Comparison of ENCODE assay signal across 1 cellular context in genomic region chr19:41439441-41440222, GRCh38.
TF ChIP-seq lines count a peak whose summit lies in the region.

TSS of gene DMAC2 (minus strand) at chr19:41439912. CDS start at chr19:41439899, 13 bp downstream.

TF ChIP-seq in HepG2, 621 proteins besides CTCF, POLR2A, EP300 and RAD21 (continued from another document and continues in another):
- no peak; the same call in none of the 2 replicates for TF ChIP-seq ZHX2 (IDR thresholded peaks at IDR 0.05; ENCODE audit: low read depth)
- TF ChIP-seq ZHX2 (CRISPR knock-in tag; IDR thresholded peaks at IDR 0.05; ENCODE audit: borderline replicate concordance), result no peak
- no peak for TF ChIP-seq TCF12 (IDR thresholded peaks at IDR 0.05)
- TF ChIP-seq TCF12 (CRISPR knock-in tag; IDR thresholded peaks at IDR 0.05), result no peak
- peak; percentile 72; the same call in 1 of the 2 replicates for TF ChIP-seq REPIN1 (CRISPR knock-in tag; IDR thresholded peaks at IDR 0.05; ENCODE audit: borderline replicate concordance, low read depth)
- no peak for TF ChIP-seq BRD4 (CRISPR knock-in tag; IDR thresholded peaks at IDR 0.05)
- TF ChIP-seq THAP11 (CRISPR knock-in tag; IDR thresholded peaks at IDR 0.05), result peak; percentile 88
- peak; percentile 45; the same call in 1 of the 2 replicates for TF ChIP-seq THYN1 (CRISPR knock-in tag; IDR thresholded peaks at IDR 0.05; ENCODE audit: borderline replicate concordance, low read depth)
- TF ChIP-seq ZNF878 (CRISPR knock-in tag; IDR thresholded peaks at IDR 0.05), result no peak
- TF ChIP-seq HNRNPH1 (optimal IDR thresholded peaks at IDR 0.05; ENCODE audit: low read depth, low read length), result no peak
- no peak for TF ChIP-seq RBAK (CRISPR knock-in tag; IDR thresholded peaks at IDR 0.05)
- TF ChIP-seq THAP7 (CRISPR knock-in tag; IDR thresholded peaks at IDR 0.05), result no peak; the same call in 1 of the 2 replicates
- no peak for TF ChIP-seq ZNF773 (CRISPR knock-in tag; IDR thresholded peaks at IDR 0.05; ENCODE audit: borderline replicate concordance)
- TF ChIP-seq ATF7 (IDR thresholded peaks at IDR 0.05), result no peak
- TF ChIP-seq ATF7 (CRISPR knock-in tag; IDR thresholded peaks at IDR 0.05), result peak; percentile 51; the same call in 1 of the 2 replicates
- TF ChIP-seq ARNT (IDR thresholded peaks at IDR 0.05), result no peak
- no peak for TF ChIP-seq ZNF737 (CRISPR knock-in tag; IDR thresholded peaks at IDR 0.05; ENCODE audit: borderline replicate concordance)
- TF ChIP-seq ZNF558 (CRISPR knock-in tag; IDR thresholded peaks at IDR 0.05; ENCODE audit: borderline replicate concordance), result no peak
- no peak for TF ChIP-seq ZNF225 (CRISPR knock-in tag; IDR thresholded peaks at IDR 0.05)
- TF ChIP-seq, protein P1, sequence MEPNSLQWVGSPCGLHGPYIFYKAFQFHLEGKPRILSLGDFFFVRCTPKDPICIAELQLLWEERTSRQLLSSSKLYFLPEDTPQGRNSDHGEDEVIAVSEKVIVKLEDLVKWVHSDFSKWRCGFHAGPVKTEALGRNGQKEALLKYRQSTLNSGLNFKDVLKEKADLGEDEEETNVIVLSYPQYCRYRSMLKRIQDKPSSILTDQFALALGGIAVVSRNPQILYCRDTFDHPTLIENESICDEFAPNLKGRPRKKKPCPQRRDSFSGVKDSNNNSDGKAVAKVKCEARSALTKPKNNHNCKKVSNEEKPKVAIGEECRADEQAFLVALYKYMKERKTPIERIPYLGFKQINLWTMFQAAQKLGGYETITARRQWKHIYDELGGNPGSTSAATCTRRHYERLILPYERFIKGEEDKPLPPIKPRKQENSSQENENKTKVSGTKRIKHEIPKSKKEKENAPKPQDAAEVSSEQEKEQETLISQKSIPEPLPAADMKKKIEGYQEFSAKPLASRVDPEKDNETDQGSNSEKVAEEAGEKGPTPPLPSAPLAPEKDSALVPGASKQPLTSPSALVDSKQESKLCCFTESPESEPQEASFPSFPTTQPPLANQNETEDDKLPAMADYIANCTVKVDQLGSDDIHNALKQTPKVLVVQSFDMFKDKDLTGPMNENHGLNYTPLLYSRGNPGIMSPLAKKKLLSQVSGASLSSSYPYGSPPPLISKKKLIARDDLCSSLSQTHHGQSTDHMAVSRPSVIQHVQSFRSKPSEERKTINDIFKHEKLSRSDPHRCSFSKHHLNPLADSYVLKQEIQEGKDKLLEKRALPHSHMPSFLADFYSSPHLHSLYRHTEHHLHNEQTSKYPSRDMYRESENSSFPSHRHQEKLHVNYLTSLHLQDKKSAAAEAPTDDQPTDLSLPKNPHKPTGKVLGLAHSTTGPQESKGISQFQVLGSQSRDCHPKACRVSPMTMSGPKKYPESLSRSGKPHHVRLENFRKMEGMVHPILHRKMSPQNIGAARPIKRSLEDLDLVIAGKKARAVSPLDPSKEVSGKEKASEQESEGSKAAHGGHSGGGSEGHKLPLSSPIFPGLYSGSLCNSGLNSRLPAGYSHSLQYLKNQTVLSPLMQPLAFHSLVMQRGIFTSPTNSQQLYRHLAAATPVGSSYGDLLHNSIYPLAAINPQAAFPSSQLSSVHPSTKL (CRISPR knock-in tag; IDR thresholded peaks at IDR 0.05), result peak; percentile 51
- peak; percentile 88 for TF ChIP-seq NFYC (CRISPR knock-in tag; IDR thresholded peaks at IDR 0.05)
- TF ChIP-seq NFYB (CRISPR knock-in tag; IDR thresholded peaks at IDR 0.05), result peak; percentile 81
- TF ChIP-seq ARHGAP35 (CRISPR knock-in tag; IDR thresholded peaks at IDR 0.05; ENCODE audit: borderline replicate concordance), result peak; percentile 69; the same call in 1 of the 2 replicates
- TF ChIP-seq CENPT (CRISPR knock-in tag; IDR thresholded peaks at IDR 0.05; ENCODE audit: low read depth), result no peak
- no peak for TF ChIP-seq ZFYVE20 (CRISPR knock-in tag; IDR thresholded peaks at IDR 0.05; ENCODE audit: borderline replicate concordance, low read depth)
- no peak for TF ChIP-seq NAIF1 (CRISPR knock-in tag; IDR thresholded peaks at IDR 0.05; ENCODE audit: borderline replicate concordance)
- 0 out of 2 replicates have a peak, but pooled peaks have one; percentile 7 for TF ChIP-seq HOMEZ (CRISPR knock-in tag; IDR thresholded peaks at IDR 0.05; ENCODE audit: low read depth)
- no peak for TF ChIP-seq PPARG (CRISPR knock-in tag; conservative IDR thresholded peaks at IDR 0.05)
- TF ChIP-seq, protein P2, sequence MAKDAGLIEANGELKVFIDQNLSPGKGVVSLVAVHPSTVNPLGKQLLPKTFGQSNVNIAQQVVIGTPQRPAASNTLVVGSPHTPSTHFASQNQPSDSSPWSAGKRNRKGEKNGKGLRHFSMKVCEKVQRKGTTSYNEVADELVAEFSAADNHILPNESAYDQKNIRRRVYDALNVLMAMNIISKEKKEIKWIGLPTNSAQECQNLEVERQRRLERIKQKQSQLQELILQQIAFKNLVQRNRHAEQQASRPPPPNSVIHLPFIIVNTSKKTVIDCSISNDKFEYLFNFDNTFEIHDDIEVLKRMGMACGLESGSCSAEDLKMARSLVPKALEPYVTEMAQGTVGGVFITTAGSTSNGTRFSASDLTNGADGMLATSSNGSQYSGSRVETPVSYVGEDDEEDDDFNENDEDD (CRISPR knock-in tag; IDR thresholded peaks at IDR 0.05; ENCODE audit: borderline replicate concordance), result peak; percentile 34
- TF ChIP-seq HMG20B (CRISPR knock-in tag; conservative IDR thresholded peaks at IDR 0.05), result no peak
- no peak for TF ChIP-seq ZNF569 (CRISPR knock-in tag; IDR thresholded peaks at IDR 0.05; ENCODE audit: borderline replicate concordance)
- TF ChIP-seq ZBTB1 (CRISPR knock-in tag; IDR thresholded peaks at IDR 0.05; ENCODE audit: borderline replicate concordance), result no peak
- no peak for TF ChIP-seq MIXL1 (CRISPR knock-in tag; IDR thresholded peaks at IDR 0.05)
- TF ChIP-seq ZNF775 (CRISPR knock-in tag; IDR thresholded peaks at IDR 0.05; ENCODE audit: borderline replicate concordance), result no peak
- TF ChIP-seq, protein P3, sequence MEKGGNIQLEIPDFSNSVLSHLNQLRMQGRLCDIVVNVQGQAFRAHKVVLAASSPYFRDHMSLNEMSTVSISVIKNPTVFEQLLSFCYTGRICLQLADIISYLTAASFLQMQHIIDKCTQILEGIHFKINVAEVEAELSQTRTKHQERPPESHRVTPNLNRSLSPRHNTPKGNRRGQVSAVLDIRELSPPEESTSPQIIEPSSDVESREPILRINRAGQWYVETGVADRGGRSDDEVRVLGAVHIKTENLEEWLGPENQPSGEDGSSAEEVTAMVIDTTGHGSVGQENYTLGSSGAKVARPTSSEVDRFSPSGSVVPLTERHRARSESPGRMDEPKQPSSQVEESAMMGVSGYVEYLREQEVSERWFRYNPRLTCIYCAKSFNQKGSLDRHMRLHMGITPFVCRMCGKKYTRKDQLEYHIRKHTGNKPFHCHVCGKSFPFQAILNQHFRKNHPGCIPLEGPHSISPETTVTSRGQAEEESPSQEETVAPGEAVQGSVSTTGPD (CRISPR knock-in tag; IDR thresholded peaks at IDR 0.05), result no peak
- peak; percentile 76 for TF ChIP-seq ZNF784 (CRISPR knock-in tag; IDR thresholded peaks at IDR 0.05; ENCODE audit: borderline replicate concordance)
- TF ChIP-seq, protein P4, sequence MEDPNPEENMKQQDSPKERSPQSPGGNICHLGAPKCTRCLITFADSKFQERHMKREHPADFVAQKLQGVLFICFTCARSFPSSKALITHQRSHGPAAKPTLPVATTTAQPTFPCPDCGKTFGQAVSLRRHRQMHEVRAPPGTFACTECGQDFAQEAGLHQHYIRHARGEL (CRISPR knock-in tag; IDR thresholded peaks at IDR 0.05), result no peak
- peak; percentile 68; the same call in 1 of the 2 replicates for TF ChIP-seq ZNF816 (CRISPR knock-in tag; IDR thresholded peaks at IDR 0.05; ENCODE audit: borderline replicate concordance)
- peak; percentile 30; the same call in 1 of the 2 replicates for TF ChIP-seq RFXAP (CRISPR knock-in tag; IDR thresholded peaks at IDR 0.05; ENCODE audit: borderline replicate concordance)
- no peak; the same call in 1 of the 2 replicates for TF ChIP-seq E2F1 (CRISPR knock-in tag; IDR thresholded peaks at IDR 0.05)
- peak; percentile 82 for TF ChIP-seq HDAC1 (CRISPR knock-in tag; IDR thresholded peaks at IDR 0.05)
- TF ChIP-seq NR2F2 (IDR thresholded peaks at IDR 0.05; ENCODE audit: borderline replicate concordance, low read depth), result no peak
- peak; percentile 62; the same call in 1 of the 2 replicates for TF ChIP-seq TARDBP (CRISPR knock-in tag; IDR thresholded peaks at IDR 0.05)
- no peak for TF ChIP-seq CERS6 (CRISPR knock-in tag; IDR thresholded peaks at IDR 0.05)
- TF ChIP-seq BORCS8-MEF2B (CRISPR knock-in tag; IDR thresholded peaks at IDR 0.05), result peak; percentile 50; the same call in 1 of the 2 replicates
- TF ChIP-seq ZNF335 (CRISPR knock-in tag; IDR thresholded peaks at IDR 0.05), result peak; percentile 98
